In the genomic region with DNA sequence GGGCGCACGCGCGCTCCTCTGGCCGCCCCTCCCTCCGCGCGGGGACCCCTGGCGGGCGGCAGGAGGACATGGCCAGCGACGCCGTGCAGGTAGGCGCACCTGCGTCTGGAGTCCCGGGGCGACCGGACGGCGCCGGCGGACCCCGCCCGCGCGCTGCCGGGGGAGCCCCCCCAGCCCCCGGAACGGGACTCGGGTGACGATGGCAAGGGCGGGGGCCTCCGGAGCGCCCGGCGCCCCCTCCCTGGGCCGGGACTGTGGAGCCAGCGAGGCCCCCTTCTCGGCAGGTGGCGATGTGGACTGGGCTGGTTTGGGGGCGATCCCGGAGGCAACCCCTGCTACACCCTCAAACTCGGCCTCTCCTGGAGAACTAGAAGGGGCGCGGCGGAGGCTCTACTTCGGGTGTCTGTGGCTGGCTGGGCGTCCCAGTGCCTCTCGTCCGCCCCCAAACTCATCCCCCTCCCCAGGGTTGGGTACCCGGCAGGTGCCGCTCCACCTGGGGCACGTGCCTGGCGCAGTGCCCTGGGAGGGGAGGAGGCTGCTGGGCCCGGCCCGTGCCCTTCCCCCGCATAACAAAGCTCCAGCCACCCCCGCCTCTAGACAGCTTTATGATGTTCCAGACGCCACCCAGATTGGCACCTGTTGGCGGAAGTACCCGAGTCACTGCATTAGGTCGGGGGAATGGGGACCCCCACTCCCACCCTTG, we compare ENCODE assay signal across 8 cellular contexts. TPM values are rescaled to one million over a fixed set of nuclear protein-coding genes. Genes with fewer than 3 reads are reported as not detected.
DNase-seq lines count a peak whose midpoint lies in the region; ATAC-seq and TF ChIP-seq lines count a peak whose summit lies in the region.

No MANE protein-coding gene starts in this region.

- H3K9me3 Mint-ChIP-seq in activated CD4-positive, alpha-beta memory T cell treated with anti-CD3 and anti-CD28 coated beads, Interleukin-2, amount 10 ng/mL, durations not matched to agents 7 days and 5 days: no peaks in the 10 kb centered on the region
- H3K9me3 Mint-ChIP-seq in naive thymus-derived CD8-positive, alpha-beta T cell: no peaks in the 10 kb centered on the region

- peaks cover 10% of the 10 kb centered on the region for H3K27me3 Mint-ChIP-seq in activated CD4-positive, alpha-beta memory T cell treated with anti-CD3 and anti-CD28 coated beads, Interleukin-2, amount 10 ng/mL, durations not matched to agents 7 days and 5 days
- peaks cover 0 to 1% (median 0%) of the 10 kb centered on the region in 5 donors for H3K27me3 Mint-ChIP-seq in naive thymus-derived CD8-positive, alpha-beta T cell

- CTCF ChIA-PET in activated CD4-positive, alpha-beta memory T cell treated with anti-CD3 and anti-CD28 coated beads, Interleukin-2, amount 10 ng/mL, durations not matched to agents 7 days and 5 days (lab: Charles Lee): interaction anchor here (0.6 to 1.1 kb wide), 4 partner anchors 39 to 72 kb away, joined by 3 to 4 read pairs (median 4); no protein-coding TSS in a partner anchor

- POLR2A ChIA-PET in activated CD4-positive, alpha-beta memory T cell treated with anti-CD3 and anti-CD28 coated beads, Interleukin-2, amount 10 ng/mL, durations not matched to agents 7 days and 5 days (lab: Charles Lee): interaction anchor here (0.6 to 1.4 kb wide), 8 partner anchors 13 to 70 kb away, joined by 3 to 5 read pairs (median 3); partner anchors contain the start of gene GIPC1
- POLR2A ChIA-PET in naive thymus-derived CD8-positive, alpha-beta T cell (lab: Charles Lee): interaction anchor here (0.7 to 3.1 kb wide), 11 partner anchors 15 to 267 kb away, joined by 3 to 36 read pairs (median 3); partner anchors contain the start of genes ADGRE5, DDX39A and DNAJB1

- H3K27ac ChIP-seq in aorta (ENCODE audit: low read depth in 1 of 2, low read length in 2 of 2): peak overlapping the region in 1 of 2 donors; percentile 69

- no peaks in the 10 kb centered on the region for H3K27me3 ChIP-seq in aorta (ENCODE audit: control insufficient read depth in 1 of 2, insufficient read depth in 2 of 2, low read length in 1 of 2)

- DNase-seq in NCI-H2029 treated with DMSO at 0.1 percent for 48 hours (lab: John Stamatoyannopoulos, UW) (peak; percentile 53), epithelial cell of esophagus (ENCODE audit: low read depth) (no peak), aorta (no peak), GM10266 (ENCODE audit: extremely low spot score) (no peak), A172 (ENCODE audit: low spot score) (no peak)
- peak; percentile 43 for DNase-seq in activated CD4-positive, alpha-beta memory T cell treated with anti-CD3 and anti-CD28 coated beads, Interleukin-2, amount 10 ng/mL, durations not matched to agents 7 days and 5 days
- peak in 9 of 10 donors; percentile 48 to 81 (median 57) for DNase-seq in naive thymus-derived CD8-positive, alpha-beta T cell

- peaks cover 5% of the 10 kb centered on the region for H3K36me3 Mint-ChIP-seq in activated CD4-positive, alpha-beta memory T cell treated with anti-CD3 and anti-CD28 coated beads, Interleukin-2, amount 10 ng/mL, durations not matched to agents 7 days and 5 days (ENCODE audit: low read depth)
- H3K36me3 Mint-ChIP-seq in naive thymus-derived CD8-positive, alpha-beta T cell: peaks cover 0 to 13% (median 0%) of the 10 kb centered on the region in 3 donors

- peak overlapping the region; percentile 24 for H3K4me3 ChIP-seq in epithelial cell of esophagus (ENCODE audit: low read length)
- peak overlapping the region; percentile 78 to 97 for H3K4me3 ChIP-seq in aorta (ENCODE audit: low read length in 2 of 2)

- TF ChIP-seq CTCF in epithelial cell of esophagus (IDR thresholded peaks at IDR 0.05; ENCODE audit: insufficient read depth, low read depth, low read length, missing control alignments) (no peak), GM10266 (IDR thresholded peaks at IDR 0.05; ENCODE audit: control insufficient read depth, insufficient read depth, low read depth, missing control alignments) (no peak)

- H3K9me3 ChIP-seq in aorta (ENCODE audit: control insufficient read depth, low read length): no peaks in the 10 kb centered on the region

- intact Hi-C loops in aorta (cut with DNase I): no loop called here

- ATAC-seq in GM21737 (IDR thresholded peaks at IDR 0.05; ENCODE audit: unreplicated experiment) (peak; percentile 16), aorta (ENCODE audit: low FRiP score) (peak; percentile 11)
- ATAC-seq in naive thymus-derived CD8-positive, alpha-beta T cell: peak; percentile 68 to 77

- H3K27ac Mint-ChIP-seq in activated CD4-positive, alpha-beta memory T cell treated with anti-CD3 and anti-CD28 coated beads, Interleukin-2, amount 10 ng/mL, durations not matched to agents 7 days and 5 days: peak overlapping the region; percentile 47
- peak overlapping the region; percentile 83 to 96 (median 92) for H3K27ac Mint-ChIP-seq in naive thymus-derived CD8-positive, alpha-beta T cell

- no peaks in the 10 kb centered on the region for H3K4me1 ChIP-seq in aorta (ENCODE audit: control insufficient read depth in 1 of 2, insufficient read depth in 2 of 2, low read length in 2 of 2)

- peaks cover 44% of the 10 kb centered on the region for H3K4me1 Mint-ChIP-seq in activated CD4-positive, alpha-beta memory T cell treated with anti-CD3 and anti-CD28 coated beads, Interleukin-2, amount 10 ng/mL, durations not matched to agents 7 days and 5 days
- H3K4me1 Mint-ChIP-seq in naive thymus-derived CD8-positive, alpha-beta T cell: peaks cover 12 to 52% (median 44%) of the 10 kb centered on the region in 4 donors

- no peaks in the 10 kb centered on the region for H3K36me3 ChIP-seq in aorta (ENCODE audit: control insufficient read depth in 1 of 2, insufficient read depth in 2 of 2, low read length in 1 of 2)

- 1 to 2% methylated on average over 41 to 62 of the region's 62 CpGs for WGBS in aorta, 2 donors

- peak overlapping the region; percentile 72 for H3K4me3 Mint-ChIP-seq in activated CD4-positive, alpha-beta memory T cell treated with anti-CD3 and anti-CD28 coated beads, Interleukin-2, amount 10 ng/mL, durations not matched to agents 7 days and 5 days
- H3K4me3 Mint-ChIP-seq in naive thymus-derived CD8-positive, alpha-beta T cell: peak overlapping the region; percentile 64 to 90 (median 84)

RNA-seq across cellular contexts. Expression of gene PKN1, which starts 0.5 kb away (rescaled TPM):
- 100 to 1,000 TPM; 219 to 232 TPM for total RNA-seq in activated CD4-positive, alpha-beta memory T cell treated with anti-CD3 and anti-CD28 coated beads, Interleukin-2, amount 10 ng/mL, durations not matched to agents 7 days and 5 days
- 100 to 1,000 TPM; 188 to 200 TPM for total RNA-seq in naive thymus-derived CD8-positive, alpha-beta T cell
- polyA plus RNA-seq in naive thymus-derived CD8-positive, alpha-beta T cell: 10 to 100 TPM; 45.5 to 96.6 (median 56.8) TPM
- total RNA-seq in aorta: 100 to 1,000 TPM; 106 to 112 TPM
- polyA plus RNA-seq in aorta: 10 to 100 TPM; 38.7 to 68.1 TPM
- total RNA-seq in A172 (2014; rRNA removed; shearing (Covaris generic)): 181 and 208 TPM in 2 replicates

RNA-seq across cellular contexts. Expression of gene DDX39A, which starts 14.5 kb away (rescaled TPM):
- total RNA-seq in activated CD4-positive, alpha-beta memory T cell treated with anti-CD3 and anti-CD28 coated beads, Interleukin-2, amount 10 ng/mL, durations not matched to agents 7 days and 5 days: 100 to 1,000 TPM; 233 to 234 TPM
- total RNA-seq in naive thymus-derived CD8-positive, alpha-beta T cell: 100 to 1,000 TPM; 158 to 165 TPM
- polyA plus RNA-seq in naive thymus-derived CD8-positive, alpha-beta T cell: 100 to 1,000 TPM in 2 of 3 donors, 10 to 100 TPM in 1; 96.0 to 136 (median 106) TPM
- total RNA-seq in aorta: 10 to 100 TPM; 45.0 to 49.5 TPM
- polyA plus RNA-seq in aorta: 10 to 100 TPM; 28.5 to 98.7 TPM
- 312 and 320 TPM in 2 replicates for total RNA-seq in A172 (2014; rRNA removed; shearing (Covaris generic))

RNA-seq across cellular contexts. Expression of gene PTGER1, which starts 41.5 kb away (rescaled TPM):
- 1 to 10 TPM in 1 of 2 experiments, under 1 TPM in 1; 0.93 to 1.3 TPM for total RNA-seq in activated CD4-positive, alpha-beta memory T cell treated with anti-CD3 and anti-CD28 coated beads, Interleukin-2, amount 10 ng/mL, durations not matched to agents 7 days and 5 days
- not detected for total RNA-seq in naive thymus-derived CD8-positive, alpha-beta T cell
- polyA plus RNA-seq in naive thymus-derived CD8-positive, alpha-beta T cell: not detected
- 1 to 10 TPM; 2.3 to 4.4 TPM for total RNA-seq in aorta
- polyA plus RNA-seq in aorta: not detected
- total RNA-seq in A172 (2014; rRNA removed; shearing (Covaris generic)): 0.29 TPM in 1 of 2 replicates, not detected in the other

RNA-seq across cellular contexts. Expression of gene ADGRE5, which starts 52.4 kb away (rescaled TPM):
- 100 to 1,000 TPM; 293 to 299 TPM for total RNA-seq in activated CD4-positive, alpha-beta memory T cell treated with anti-CD3 and anti-CD28 coated beads, Interleukin-2, amount 10 ng/mL, durations not matched to agents 7 days and 5 days
- total RNA-seq in naive thymus-derived CD8-positive, alpha-beta T cell: 100 to 1,000 TPM; 112 to 116 TPM
- 100 to 1,000 TPM; 122 to 164 (median 158) TPM for polyA plus RNA-seq in naive thymus-derived CD8-positive, alpha-beta T cell
- 100 to 1,000 TPM; 158 to 337 TPM for total RNA-seq in aorta
- polyA plus RNA-seq in aorta: 10 to 100 TPM; 38.6 to 92.7 TPM
- 72.8 and 74.8 TPM in 2 replicates for total RNA-seq in A172 (2014; rRNA removed; shearing (Covaris generic))

Comparison
In these comparisons a context has a peak if more than half of its experiments do, and no peak if none do; other contexts are left out.
1. ATAC-seq: peak in every context shown above with its lines; median percentile 72 in naive thymus-derived CD8-positive, alpha-beta T cell; 16 in GM21737; 11 in aorta.
2. DNase-seq: peak in NCI-H2029 treated with DMSO at 0.1 percent for 48 hours (single experiment), activated CD4-positive, alpha-beta memory T cell treated with anti-CD3 and anti-CD28 coated beads, Interleukin-2, amount 10 ng/mL, durations not matched to agents 7 days and 5 days (single experiment) and naive thymus-derived CD8-positive, alpha-beta T cell (9 of 10); none in epithelial cell of esophagus (single experiment), aorta (0 of 2), GM10266 (single experiment) and A172 (single experiment).